8 cellular contexts compared by ENCODE assay signal in the genomic region with DNA sequence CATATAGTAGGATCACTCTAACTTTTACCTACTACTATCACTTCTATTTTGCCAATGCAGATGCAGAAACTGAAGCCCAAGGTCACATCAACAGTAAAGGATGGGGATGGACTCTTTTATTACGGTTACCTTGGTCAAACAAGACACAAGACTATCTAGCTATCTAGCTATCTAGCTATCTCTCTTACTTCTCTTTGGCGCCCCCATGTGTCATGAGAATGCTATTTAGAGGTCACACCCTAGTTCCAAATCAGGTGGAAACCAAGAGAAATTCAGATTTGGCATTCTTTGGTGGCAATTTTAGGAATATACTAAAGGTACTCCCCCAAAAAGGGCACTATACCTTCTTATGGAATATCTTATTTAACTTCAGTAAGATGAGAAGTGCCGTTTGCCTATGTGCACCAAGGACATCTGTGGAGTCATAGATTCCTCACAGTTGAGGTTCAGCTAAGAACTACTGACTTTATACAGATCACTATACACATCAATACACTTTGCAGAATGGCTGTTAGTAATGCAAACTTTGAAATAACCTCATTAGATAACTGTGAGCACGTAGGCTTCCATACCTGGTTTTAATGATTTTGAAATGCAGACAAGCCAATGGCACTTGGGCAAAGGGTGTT.
A peak's percentile ranks its signal among the peaks of the same experiment; 100 is the strongest.
DNase-seq lines count a peak whose midpoint lies in the region; ATAC-seq and TF ChIP-seq lines count a peak whose summit lies in the region.

No MANE protein-coding gene starts in this region.

- no peaks in the 10 kb centered on the region for H4K20me1 ChIP-seq in KMS-11 (ENCODE audit: insufficient read depth)

- H3K9ac ChIP-seq in KMS-11, result no peak overlapping the region

- peak; percentile 36 for DNase-seq in EH (ENCODE audit: low read depth)
- peak; percentile 48 for DNase-seq in SW480 (ENCODE audit: low spot score)
- peak; percentile 12 for DNase-seq in choroid plexus epithelial cell (ENCODE audit: low read depth)

- H3K27ac ChIP-seq in 22Rv1 (no peak overlapping the region), KMS-11 (no peak overlapping the region)

- no peak overlapping the region for H3K4me2 ChIP-seq in KMS-11

- H3K4me1 ChIP-seq in KMS-11 (ENCODE audit: low read depth, poor library complexity, severe bottlenecking), result no peaks in the 10 kb centered on the region

- TF ChIP-seq CTCF in 22Rv1 (IDR thresholded peaks at IDR 0.05) (peak; percentile 84), KMS-11 (conservative IDR thresholded peaks at IDR 0.05; ENCODE audit: low read depth, low read length) (peak; percentile 92), choroid plexus epithelial cell (conservative IDR thresholded peaks at IDR 0.05; ENCODE audit: low read depth, low read length) (peak; percentile 24), nephron (IDR thresholded peaks at IDR 0.05; ENCODE audit: unreplicated experiment in 3 of 3) (peak; percentile 34 to 51 (median 38))

- no peaks in the 10 kb centered on the region for H3K79me2 ChIP-seq in KMS-11 (ENCODE audit: insufficient read depth, low read depth)

- H3K4me3 ChIP-seq in KMS-11 (IDR thresholded peaks at IDR 0.05; ENCODE audit: insufficient read depth, low read depth, low read length) (no peak overlapping the region), choroid plexus epithelial cell (ENCODE audit: low read depth, low read length) (no peak overlapping the region)

- no peaks in the 10 kb centered on the region for H3K36me3 ChIP-seq in KMS-11 (ENCODE audit: insufficient read depth)

- no peak overlapping the region for H3K27ac Mint-ChIP-seq in nephron

- ATAC-seq in HG03108 (IDR thresholded peaks at IDR 0.05; ENCODE audit: unreplicated experiment), result no peak
- ATAC-seq in GM18861 (IDR thresholded peaks at IDR 0.05; ENCODE audit: unreplicated experiment), result no peak

- H3K27me3 Mint-ChIP-seq in nephron (ENCODE audit: low read depth), result peaks cover 4% of the 10 kb centered on the region

- peaks cover 4% of the 10 kb centered on the region for H3K36me3 Mint-ChIP-seq in nephron (ENCODE audit: low read depth)

- no peaks in the 10 kb centered on the region for H3K27me3 ChIP-seq in KMS-11 (ENCODE audit: insufficient read depth, low read depth)

- H3K9me3 Mint-ChIP-seq in nephron, result no peaks in the 10 kb centered on the region

- no peak overlapping the region for H2AFZ ChIP-seq in KMS-11 (ENCODE audit: low read depth)

- no peak overlapping the region for H3K4me3 Mint-ChIP-seq in nephron

- peaks cover 5% of the 10 kb centered on the region for H3K4me1 Mint-ChIP-seq in nephron

Comparison
In these comparisons a context has a peak if more than half of its experiments do, and no peak if none do; other contexts are left out.
1. CTCF ChIP-seq: peak in every context shown above with its lines; median percentile 92 in KMS-11; 84 in 22Rv1; 38 in nephron; 24 in choroid plexus epithelial cell.